ENCODE assay signal across 8 cellular contexts in genomic region chr5:113330533-113331200, GRCh38.
DNase-seq lines count a peak whose midpoint lies in the region; ATAC-seq, FAIRE-seq and TF ChIP-seq lines count a peak whose summit lies in the region.

No MANE protein-coding gene starts in this region.

- in situ Hi-C loops in mammary epithelial cell (cut with MboI; ENCODE audit: low sequenced_read_pairs in 2 of 2) (no loop called here), HepG2 (cut with HindIII; ENCODE audit: extremely low pct_ligation_motif_present, low pct_unique_long_range_greater_than_20kb) (no loop called here)

- H3K9me3 ChIP-seq in mammary epithelial cell (replicated peaks; ENCODE audit: insufficient read depth, low read length) (no peaks in the 10 kb centered on the region), HepG2 (ENCODE audit: low read length) (no peaks in the 10 kb centered on the region)

- ATAC-seq in natural killer cell (peak; percentile 78 to 86 (median 83)), HG02678 (IDR thresholded peaks at IDR 0.05; ENCODE audit: unreplicated experiment) (peak; percentile 78), HepG2 (peak; percentile 59)
- no peak for ATAC-seq in natural killer cell treated with Interleukin-12 subunit alpha and Interleukin-12 subunit beta and Interleukin-15 and Interleukin-18, amount 100 ng/mL, for 72 hours

- POLR2A ChIA-PET in HepG2 (lab: Yijun Ruan, JAX) = no interaction called here

- no peak overlapping the region for H2AFZ ChIP-seq in mammary epithelial cell (ENCODE audit: low read depth, low read length)
- H2AFZ ChIP-seq in HepG2 (ENCODE audit: low read length) = no peak overlapping the region

- H3K27me3 Mint-ChIP-seq in natural killer cell (ENCODE audit: low read depth in 2 of 2) = peaks cover 2 to 4% of the 10 kb centered on the region in 2 donors
- H3K27me3 Mint-ChIP-seq in natural killer cell treated with Interleukin-12 subunit alpha and Interleukin-12 subunit beta and Interleukin-15 and Interleukin-18, amount 100 ng/mL, for 72 hours = peaks cover 0 to 7% of the 10 kb centered on the region in 2 donors

- TF ChIP-seq RAD21 in HepG2 (CRISPR knock-in tag; IDR thresholded peaks at IDR 0.05) = no peak

- H3K4me3 ChIP-seq in mammary epithelial cell (replicated peaks in 1 of 3; ENCODE audit: insufficient read depth in 1 of 3, low read depth in 2 of 3, low read length in 3 of 3) = no peak overlapping the region
- no peak overlapping the region for H3K4me3 ChIP-seq in HepG2 (replicated peaks in 1 of 3; ENCODE audit: insufficient read depth in 1 of 3, low read depth in 2 of 3, low read length in 3 of 3)

- H3K9me3 Mint-ChIP-seq in natural killer cell = no peaks in the 10 kb centered on the region
- no peaks in the 10 kb centered on the region for H3K9me3 Mint-ChIP-seq in natural killer cell treated with Interleukin-12 subunit alpha and Interleukin-12 subunit beta and Interleukin-15 and Interleukin-18, amount 100 ng/mL, for 72 hours

- H3K27ac Mint-ChIP-seq in natural killer cell = peak overlapping the region in 1 of 2 donors; percentile 26
- H3K27ac Mint-ChIP-seq in natural killer cell treated with Interleukin-12 subunit alpha and Interleukin-12 subunit beta and Interleukin-15 and Interleukin-18, amount 100 ng/mL, for 72 hours = no peak overlapping the region

- TF ChIP-seq EP300 in HepG2 (IDR thresholded peaks at IDR 0.05; ENCODE audit: low read depth in 2 of 2, low read length in 2 of 2) (no peak), HepG2 (CRISPR knock-in tag; IDR thresholded peaks at IDR 0.05; ENCODE audit: borderline replicate concordance) (no peak)

- DNase-seq in natural killer cell = no peak
- DNase-seq in natural killer cell treated with Interleukin-12 subunit alpha and Interleukin-12 subunit beta and Interleukin-15 and Interleukin-18, amount 100 ng/mL, for 72 hours (ENCODE audit: low spot score) = no peak
- peak; percentile 68 for DNase-seq in NCI-H524 treated with DMSO at 0.1 percent for 48 hours (lab: John Stamatoyannopoulos, UW)
- peak; percentile 50 for DNase-seq in mammary epithelial cell
- DNase-seq in HepG2 (ENCODE audit: low spot score) = peak; percentile 19
- DNase-seq in stimulated activated CD4-positive, alpha-beta T cell treated with anti-CD3 and anti-CD28 coated beads, Interleukin-15, amount 100 ng/mL, for 24 hours = no peak
- DNase-seq in NCI-H2029 treated with DMSO at 0.1 percent for 48 hours (lab: John Stamatoyannopoulos, UW) = no peak

- CTCF ChIA-PET in mammary epithelial cell (lab: Charles Lee; ENCODE audit: low non-redundant PET) = interaction anchor here (0.6 kb wide), 1 partner anchor 327 kb away, joined by 5 read pairs; no protein-coding TSS in a partner anchor
- CTCF ChIA-PET in HepG2 (lab: Yijun Ruan, JAX; ENCODE audit: low intra/inter-chr PET ratio, low total read pairs) = interaction anchor here (1.4 kb wide), 1 partner anchor 335 kb away, joined by 6 read pairs; no protein-coding TSS in a partner anchor

- WGBS in mammary epithelial cell (ENCODE audit: low coverage, missing lambda C conversion rate) = 18% methylated on average over 4 of the region's 4 CpGs
- 5% methylated on average over 4 of the region's 4 CpGs for WGBS in HepG2 (ENCODE audit: low lambda C conversion rate)

- peak; percentile 32 for TF ChIP-seq CTCF in natural killer cell (IDR thresholded peaks at IDR 0.05)
- peak; percentile 38 to 56 for TF ChIP-seq CTCF in mammary epithelial cell (conservative IDR thresholded peaks at IDR 0.05 in 1 of 2, IDR thresholded peaks at IDR 0.05 in 1 of 2; ENCODE audit: extremely low read depth in 1 of 2, insufficient read depth in 1 of 2, low read depth in 1 of 2, low read length in 2 of 2)
- peak; percentile 47; the same call in 1 of the 2 replicates for TF ChIP-seq CTCF in HepG2 (CRISPR knock-in tag; IDR thresholded peaks at IDR 0.05)

- H3K4me1 Mint-ChIP-seq in natural killer cell = peaks cover 12 to 16% of the 10 kb centered on the region in 2 donors
- peaks cover 2 to 14% of the 10 kb centered on the region in 2 donors for H3K4me1 Mint-ChIP-seq in natural killer cell treated with Interleukin-12 subunit alpha and Interleukin-12 subunit beta and Interleukin-15 and Interleukin-18, amount 100 ng/mL, for 72 hours (ENCODE audit: low read depth in 2 of 2)

- no peaks in the 10 kb centered on the region for H4K20me1 ChIP-seq in mammary epithelial cell (ENCODE audit: insufficient read depth, low read length)
- H4K20me1 ChIP-seq in HepG2 (ENCODE audit: insufficient read depth, low read length) = no peaks in the 10 kb centered on the region

- H3K36me3 ChIP-seq in mammary epithelial cell (ENCODE audit: insufficient read depth, low read length) = no peaks in the 10 kb centered on the region
- H3K36me3 ChIP-seq in HepG2 (replicated peaks in 1 of 2; ENCODE audit: control insufficient read depth in 1 of 2, insufficient read depth in 2 of 2, low read length in 2 of 2) = no peaks in the 10 kb centered on the region

- no peak for FAIRE-seq in HepG2 (lab: Jason Lieb, UNC)

- no peak overlapping the region for H3K4me2 ChIP-seq in mammary epithelial cell (ENCODE audit: insufficient read depth, low read depth, low read length)
- H3K4me2 ChIP-seq in HepG2 (ENCODE audit: low read depth, low read length) = no peak overlapping the region

- H3K79me2 ChIP-seq in mammary epithelial cell (ENCODE audit: insufficient read depth, low read length) = no peaks in the 10 kb centered on the region
- H3K79me2 ChIP-seq in HepG2 (ENCODE audit: insufficient read depth, low read length) = no peaks in the 10 kb centered on the region

- dilution Hi-C loops in mammary epithelial cell (cut with HindIII; ENCODE audit: low sequenced_read_pairs) = no loop called here

- H3K27ac ChIP-seq in mammary epithelial cell (ENCODE audit: insufficient read depth, low read depth, low read length) = peak overlapping the region; percentile 25
- H3K27ac ChIP-seq in HepG2 (ENCODE audit: extremely low read length, insufficient read depth, low read length) = no peak overlapping the region

- intact Hi-C loops in natural killer cell (cut with micrococcal nuclease) (loop anchor here (1.0 kb wide), 1 partner anchor 334 kb away; no protein-coding TSS in a partner anchor), mammary epithelial cell (cut with micrococcal nuclease) (loop anchor here (1.0 to 5.0 kb wide), 4 partner anchors 123 to 334 kb away; no protein-coding TSS in a partner anchor), HepG2 (cut with micrococcal nuclease; ENCODE audit: unreplicated experiment) (loop anchor here (1.0 kb wide), 1 partner anchor 334 kb away; no protein-coding TSS in a partner anchor)

- TF ChIP-seq POLR2A in HepG2 (IDR thresholded peaks at IDR 0.05; ENCODE audit: insufficient read depth in 1 of 2, low read depth in 2 of 2, low read length in 2 of 2) = no peak

- peaks cover 12% of the 10 kb centered on the region for H3K4me1 ChIP-seq in mammary epithelial cell (ENCODE audit: insufficient read depth, low read length)
- no peaks in the 10 kb centered on the region for H3K4me1 ChIP-seq in HepG2 (ENCODE audit: insufficient read depth, low read length)

- H3K36me3 Mint-ChIP-seq in natural killer cell = no peaks in the 10 kb centered on the region
- no peaks in the 10 kb centered on the region for H3K36me3 Mint-ChIP-seq in natural killer cell treated with Interleukin-12 subunit alpha and Interleukin-12 subunit beta and Interleukin-15 and Interleukin-18, amount 100 ng/mL, for 72 hours

- H3K9ac ChIP-seq in mammary epithelial cell (ENCODE audit: insufficient read depth, low read length) = no peak overlapping the region
- no peak overlapping the region for H3K9ac ChIP-seq in HepG2 (ENCODE audit: insufficient read depth, low read depth, low read length)

- no peak overlapping the region for H3K4me3 Mint-ChIP-seq in natural killer cell
- H3K4me3 Mint-ChIP-seq in natural killer cell treated with Interleukin-12 subunit alpha and Interleukin-12 subunit beta and Interleukin-15 and Interleukin-18, amount 100 ng/mL, for 72 hours = no peak overlapping the region

- BruUV-seq in mammary epithelial cell (replicated peaks; lab: Mats Ljungman, UMichigan) (no TSS peak), HepG2 (replicated peaks; lab: Mats Ljungman, UMichigan) (no TSS peak)

- H3K27me3 ChIP-seq in mammary epithelial cell (ENCODE audit: insufficient read depth, low read length) = no peaks in the 10 kb centered on the region
- no peaks in the 10 kb centered on the region; a peak in 1 of 5 replicates for H3K27me3 ChIP-seq in HepG2 (ENCODE audit: control insufficient read depth in 1 of 2, insufficient read depth in 2 of 2, low read length in 2 of 2)

TF ChIP-seq in HepG2, 621 proteins besides CTCF, POLR2A, EP300 and RAD21 (continues in another document):
- TF ChIP-seq KLF15 (CRISPR knock-in tag; IDR thresholded peaks at IDR 0.05; ENCODE audit: borderline replicate concordance) (no peak), HMGA1 (CRISPR knock-in tag; conservative IDR thresholded peaks at IDR 0.05) (no peak), PCBP1 (IDR thresholded peaks at IDR 0.05; ENCODE audit: borderline replicate concordance, low read depth, low read length) (no peak), MEIS2 (CRISPR knock-in tag; IDR thresholded peaks at IDR 0.05) (no peak), CEBPG (CRISPR knock-in tag; IDR thresholded peaks at IDR 0.05) (no peak), ZKSCAN5 (CRISPR knock-in tag; IDR thresholded peaks at IDR 0.05) (no peak), YY1 (IDR thresholded peaks at IDR 0.05; ENCODE audit: insufficient read depth, insufficient replicate concordance, low read depth, low read length) (no peak)

Comparison
In these comparisons a context has a peak if more than half of its experiments do, and no peak if none do; other contexts are left out.
1. ATAC-seq: peak in natural killer cell (3 of 3), HG02678 (single experiment) and HepG2 (single experiment); none in natural killer cell treated with Interleukin-12 subunit alpha and Interleukin-12 subunit beta and Interleukin-15 and Interleukin-18, amount 100 ng/mL, for 72 hours (0 of 2).
2. DNase-seq: peak in NCI-H524 treated with DMSO at 0.1 percent for 48 hours (single experiment), mammary epithelial cell (single experiment) and HepG2 (single experiment); none in natural killer cell (single experiment), natural killer cell treated with Interleukin-12 subunit alpha and Interleukin-12 subunit beta and Interleukin-15 and Interleukin-18, amount 100 ng/mL, for 72 hours (single experiment), stimulated activated CD4-positive, alpha-beta T cell treated with anti-CD3 and anti-CD28 coated beads, Interleukin-15, amount 100 ng/mL, for 24 hours (single experiment) and NCI-H2029 treated with DMSO at 0.1 percent for 48 hours (single experiment).
3. Peak in every context shown above with its lines, with median percentiles within 50 percentile points of each other: CTCF ChIP-seq.